In the genomic region with DNA sequence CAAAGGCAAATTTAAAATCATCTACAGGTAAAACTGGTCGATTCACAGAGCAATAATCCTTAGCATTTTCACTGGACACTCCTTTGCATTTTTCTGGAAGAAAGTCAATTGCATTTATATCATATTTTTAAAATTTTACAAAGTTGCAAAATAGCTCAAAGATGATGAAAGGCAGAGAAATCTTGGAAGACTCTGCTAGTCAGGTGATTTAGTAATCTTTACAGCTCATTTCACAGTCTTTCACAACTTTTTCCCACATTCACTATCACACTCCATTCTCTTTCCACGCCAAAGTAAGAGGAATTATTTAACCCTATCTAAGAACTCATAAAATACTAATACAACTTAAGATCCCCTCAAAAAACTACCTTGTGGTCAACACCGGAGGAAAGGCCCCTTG, we compare ENCODE assay signal across 21 cellular contexts. TPM values are rescaled to one million over a fixed set of nuclear protein-coding genes. Genes with fewer than 3 reads are reported as not detected.
"Had no signal": no experiment of that assay in that cellular context is flagged by ENCODE, and none has a peak within 500 bp of the region (broad histone marks: within the 10 kb centered on the region; RNA-seq: fewer than 3 reads in every experiment).

No MANE protein-coding gene starts in this region.

- H3K4me1 Mint-ChIP-seq: activated CD4-positive, alpha-beta T cell treated with anti-CD3 and anti-CD28 coated beads, Interleukin-2, amount 10 ng/mL, durations not matched to agents 24 days and 14 days; naive thymus-derived CD4-positive, alpha-beta T cell; stimulated activated naive CD8-positive, alpha-beta T cell treated with anti-CD3 and anti-CD28 coated beads, Interleukin-15, amount 100 ng/mL, for 72 hours had no signal

- H3K27me3 ChIP-seq: ascending aorta, esophagus muscularis mucosa, left lung, neutrophil, right atrium auricular region, SJSA1, testis had no signal

- DNase-seq: activated CD4-positive, alpha-beta T cell treated with anti-CD3 and anti-CD28 coated beads, Interleukin-2, amount 10 ng/mL, durations not matched to agents 24 days and 14 days; activated CD4-positive, CD25-positive, alpha-beta regulatory T cell; activated CD8-positive, alpha-beta memory T cell treated with anti-CD3 and anti-CD28 coated beads for 24 hours; activated naive CD4-positive, alpha-beta T cell; kidney; left lung; mucosa of descending colon; naive thymus-derived CD4-positive, alpha-beta T cell; posterior cingulate gyrus; stimulated activated naive CD8-positive, alpha-beta T cell treated with anti-CD3 and anti-CD28 coated beads, Interleukin-15, amount 100 ng/mL, for 72 hours; testis had no signal

- H3K27ac ChIP-seq: ascending aorta, esophagus muscularis mucosa, left lung, neutrophil, right atrium auricular region, SJSA1, testis had no signal

- H3K27ac Mint-ChIP-seq: activated CD4-positive, alpha-beta T cell treated with anti-CD3 and anti-CD28 coated beads, Interleukin-2, amount 10 ng/mL, durations not matched to agents 24 days and 14 days; activated T-helper 1 cell treated with anti-CD3 and anti-CD28 coated beads, Interleukin-12 subunit alpha, Interleukin-12 subunit beta, Interleukin-2, Interleukin-4 antibody, amounts not matched to agents 30 ng/mL and 10 ng/mL and 1 ng/mL, durations not matched to agents 14 hours and 24 hours and 36 hours; naive thymus-derived CD4-positive, alpha-beta T cell; stimulated activated naive CD8-positive, alpha-beta T cell treated with anti-CD3 and anti-CD28 coated beads, Interleukin-15, amount 100 ng/mL, for 72 hours; T-helper 2 cell treated with Interferon-gamma antibody and Interleukin-4, amounts not matched to agents 5 μg/mL and 100 μg/mL, for 36 hours had no signal

- H3K9me3 Mint-ChIP-seq: activated CD4-positive, alpha-beta T cell treated with anti-CD3 and anti-CD28 coated beads, Interleukin-2, amount 10 ng/mL, durations not matched to agents 24 days and 14 days; activated T-helper 1 cell treated with anti-CD3 and anti-CD28 coated beads, Interleukin-12 subunit alpha, Interleukin-12 subunit beta, Interleukin-2, Interleukin-4 antibody, amounts not matched to agents 30 ng/mL and 10 ng/mL and 1 ng/mL, durations not matched to agents 14 hours and 24 hours and 36 hours; stimulated activated naive CD8-positive, alpha-beta T cell treated with anti-CD3 and anti-CD28 coated beads, Interleukin-15, amount 100 ng/mL, for 72 hours; T-helper 2 cell treated with Interferon-gamma antibody and Interleukin-4, amounts not matched to agents 5 μg/mL and 100 μg/mL, for 36 hours had no signal

- H3K4me3 ChIP-seq: ascending aorta, esophagus muscularis mucosa, left lung, mucosa of descending colon, right atrium auricular region, SJSA1, smooth muscle cell, testis had no signal

- H3K9me3 ChIP-seq: ascending aorta, esophagus muscularis mucosa, mucosa of descending colon, neutrophil, right atrium auricular region, SJSA1, testis had no signal

- H3K36me3 ChIP-seq: ascending aorta, esophagus muscularis mucosa, left lung, neutrophil, right atrium auricular region, SJSA1 had no signal

- H3K27me3 Mint-ChIP-seq: activated CD4-positive, alpha-beta T cell treated with anti-CD3 and anti-CD28 coated beads, Interleukin-2, amount 10 ng/mL, durations not matched to agents 24 days and 14 days had no signal

- H3K4me3 Mint-ChIP-seq: activated CD4-positive, alpha-beta T cell treated with anti-CD3 and anti-CD28 coated beads, Interleukin-2, amount 10 ng/mL, durations not matched to agents 24 days and 14 days; activated T-helper 1 cell treated with anti-CD3 and anti-CD28 coated beads, Interleukin-12 subunit alpha, Interleukin-12 subunit beta, Interleukin-2, Interleukin-4 antibody, amounts not matched to agents 30 ng/mL and 10 ng/mL and 1 ng/mL, durations not matched to agents 14 hours and 24 hours and 36 hours; naive thymus-derived CD4-positive, alpha-beta T cell; stimulated activated naive CD8-positive, alpha-beta T cell treated with anti-CD3 and anti-CD28 coated beads, Interleukin-15, amount 100 ng/mL, for 72 hours; T-helper 2 cell treated with Interferon-gamma antibody and Interleukin-4, amounts not matched to agents 5 μg/mL and 100 μg/mL, for 36 hours had no signal

- H3K36me3 Mint-ChIP-seq: naive thymus-derived CD4-positive, alpha-beta T cell had no signal

- H3K4me2 ChIP-seq: smooth muscle cell had no signal

- H3K4me1 ChIP-seq: ascending aorta, esophagus muscularis mucosa, left lung, right atrium auricular region, SJSA1, testis had no signal

RNA-seq across cellular contexts. Expression of gene DAOA, which starts 5.8 kb away (rescaled TPM):
- total RNA-seq: activated CD4-positive, alpha-beta T cell treated with anti-CD3 and anti-CD28 coated beads, Interleukin-2, amount 10 ng/mL, durations not matched to agents 24 days and 14 days; activated T-helper 1 cell treated with anti-CD3 and anti-CD28 coated beads, Interleukin-12 subunit alpha, Interleukin-12 subunit beta, Interleukin-2, Interleukin-4 antibody, amounts not matched to agents 30 ng/mL and 10 ng/mL and 1 ng/mL, durations not matched to agents 14 hours and 24 hours and 36 hours; ascending aorta; bronchial epithelial cell; esophagus muscularis mucosa; kidney; left lung; mucosa of descending colon; naive thymus-derived CD4-positive, alpha-beta T cell; right atrium auricular region; SJSA1; smooth muscle cell; ureter had no signal
- polyA plus RNA-seq: naive thymus-derived CD4-positive, alpha-beta T cell; smooth muscle cell had no signal
